In genomic region chr1:194537521-194537920, GRCh38 we compare ENCODE assay signal across 18 cellular contexts.
DNase-seq lines count a peak whose midpoint lies in the region; ATAC-seq and TF ChIP-seq lines count a peak whose summit lies in the region.
"Had no signal": no experiment of that assay in that cellular context is flagged by ENCODE, and none has a peak within 500 bp of the region (broad histone marks: within the 10 kb centered on the region; RNA-seq: fewer than 3 reads in every experiment).

No MANE protein-coding gene starts in this region.

- peak; percentile 1 for DNase-seq in NCI-H748 (lab: John Stamatoyannopoulos, UW; ENCODE audit: unreplicated experiment)
- no peak for DNase-seq in NCI-H748 treated with DMSO at 0.1 percent for 48 hours (lab: John Stamatoyannopoulos, UW)
- peak; percentile 20 for DNase-seq in NCI-H69 (lab: John Stamatoyannopoulos, UW)
- DNase-seq in DMS79 (lab: John Stamatoyannopoulos, UW) = no peak
- DNase-seq in middle frontal gyrus (ENCODE audit: extremely low spot score, low spot score) = no peak
- DNase-seq: 8988T; C1 segment of cervical spinal cord; Calu3; CD4-positive, alpha-beta memory T cell; COR-L47; DMS153; DND-41; GOT3; HFFc6 had no signal

- no peaks in the 10 kb centered on the region for H3K36me3 ChIP-seq in SU-DHL-6 (ENCODE audit: low read length)
- H3K36me3 ChIP-seq: HAP-1 had no signal

- H3K9me3 ChIP-seq in SU-DHL-6 (ENCODE audit: insufficient read depth, low read length) = no peaks in the 10 kb centered on the region
- H3K9me3 ChIP-seq: A549, HAP-1 had no signal

- H2AFZ ChIP-seq in SU-DHL-6 (ENCODE audit: low read depth, low read length, severe bottlenecking) = peak overlapping the region; percentile 42

- H3K4me2 ChIP-seq in SU-DHL-6 (ENCODE audit: low read depth, low read length, poor library complexity, severe bottlenecking) = no peak overlapping the region
- H3K4me2 ChIP-seq: A549 had no signal

- H3K9me2 ChIP-seq in SU-DHL-6 (replicated peaks; ENCODE audit: insufficient read depth, low read length) = no peaks in the 10 kb centered on the region

- no peaks in the 10 kb centered on the region for H3K79me2 ChIP-seq in SU-DHL-6 (ENCODE audit: insufficient read depth, low read length)

- no peak overlapping the region for H3K4me3 ChIP-seq in SU-DHL-6 (ENCODE audit: insufficient read depth, low read length, poor library complexity, severe bottlenecking)
- H3K4me3 ChIP-seq: A549, HAP-1 had no signal

- H3F3A ChIP-seq in SU-DHL-6 (ENCODE audit: insufficient read depth) = no peaks in the 10 kb centered on the region

- no peaks in the 10 kb centered on the region for H4K20me1 ChIP-seq in SU-DHL-6 (ENCODE audit: low read depth, low read length)

- no peak for ATAC-seq in GM19328 (IDR thresholded peaks at IDR 0.05; ENCODE audit: unreplicated experiment)
- ATAC-seq: A549 had no signal

- no peak overlapping the region for H3K9ac ChIP-seq in SU-DHL-6 (ENCODE audit: low read length)

- H3K27ac ChIP-seq in SU-DHL-6 (ENCODE audit: low read depth, low read length) = no peak overlapping the region
- H3K27ac ChIP-seq: A549 had no signal

- no peaks in the 10 kb centered on the region for H3K27me3 ChIP-seq in SU-DHL-6 (ENCODE audit: low read length)

- TF ChIP-seq CTCF in SU-DHL-6 (IDR thresholded peaks at IDR 0.05; ENCODE audit: insufficient read depth, low read length, poor library complexity, severe bottlenecking) = no peak

Comparison
In these comparisons a context has a peak if more than half of its experiments do, and no peak if none do; other contexts are left out.
1. DNase-seq: peak in NCI-H748 (single experiment) and NCI-H69 (single experiment); none in NCI-H748 treated with DMSO at 0.1 percent for 48 hours (single experiment), DMS79 (single experiment) and middle frontal gyrus (single experiment).